ENCODE assay signal across 8 cellular contexts in genomic region chr10:50310560-50311174, GRCh38. TPM values are rescaled to one million over a fixed set of nuclear protein-coding genes. Genes with fewer than 3 reads are reported as not detected.
DNase-seq lines count a peak whose midpoint lies in the region; ATAC-seq and TF ChIP-seq lines count a peak whose summit lies in the region.

No MANE protein-coding gene starts in this region.

- TF ChIP-seq POLR2A in esophagus muscularis mucosa (IDR thresholded peaks at IDR 0.05; ENCODE audit: low read depth): no peak

- intact Hi-C loops in left colon (cut with DNase I, micrococcal nuclease) (no loop called here), esophagus muscularis mucosa (cut with DNase I) (no loop called here)

- H3K9me3 ChIP-seq in WERI-Rb-1 (ENCODE audit: severe bottlenecking): no peaks in the 10 kb centered on the region
- H3K9me3 ChIP-seq in esophagus muscularis mucosa: peaks cover 0 to 7% (median 2%) of the 10 kb centered on the region in 4 donors

- H3K4me1 ChIP-seq in esophagus muscularis mucosa: peaks cover 0 to 6% (median 5%) of the 10 kb centered on the region in 4 donors

- DNase-seq in activated naive CD4-positive, alpha-beta T cell treated with Interleukin-2 at 50 U/mL for 16 hours: peak; percentile 16
- no peak for DNase-seq in activated naive CD4-positive, alpha-beta T cell (lab: John Stamatoyannopoulos, UW)
- peak; percentile 38 for DNase-seq in WERI-Rb-1
- peak in 1 of 2 donors; percentile 46 for DNase-seq in left colon
- no peak for DNase-seq in NCI-H226
- no peak for DNase-seq in omental fat pad (ENCODE audit: low spot score)
- DNase-seq in esophagus muscularis mucosa (ENCODE audit: extremely low spot score): no peak

- TF ChIP-seq CTCF in WERI-Rb-1 (IDR thresholded peaks at IDR 0.05; ENCODE audit: low read depth, low read length) (peak; percentile 38), omental fat pad (IDR thresholded peaks at IDR 0.05) (no peak), esophagus muscularis mucosa (IDR thresholded peaks at IDR 0.05) (peak in 1 of 3 experiments; percentile 32)

- H3K27me3 ChIP-seq in WERI-Rb-1 (ENCODE audit: insufficient read depth, low read depth, severe bottlenecking) (no peaks in the 10 kb centered on the region), esophagus muscularis mucosa (no peaks in the 10 kb centered on the region)

- H3K4me3 ChIP-seq in WERI-Rb-1 (ENCODE audit: low read depth, low read length) (no peak overlapping the region), esophagus muscularis mucosa (no peak overlapping the region)

- H3K36me3 ChIP-seq in WERI-Rb-1 (no peaks in the 10 kb centered on the region), esophagus muscularis mucosa (peaks cover 24 to 50% (median 38%) of the 10 kb centered on the region in 4 donors)

- WGBS in esophagus muscularis mucosa: 89% methylated on average over 4 of the region's 4 CpGs

- H3K27ac ChIP-seq in WERI-Rb-1 (no peak overlapping the region), esophagus muscularis mucosa (replicated peaks in 1 of 4) (no peak overlapping the region)

- ATAC-seq in HG03342 (IDR thresholded peaks at IDR 0.05; ENCODE audit: unreplicated experiment) (peak; percentile 82), left colon (peak; percentile 76), omental fat pad (ENCODE audit: low FRiP score) (no peak)

- TF ChIP-seq EP300 in esophagus muscularis mucosa (IDR thresholded peaks at IDR 0.05): no peak

RNA-seq across cellular contexts. Expression of gene ASAH2, which starts 59.4 kb away (rescaled TPM):
- total RNA-seq in left colon (1 to 10 TPM; 1.3 to 2.2 TPM), omental fat pad (1 to 10 TPM in 1 of 4 donors, under 1 TPM in 3; 0.37 to 1.6 (median 0.49) TPM), esophagus muscularis mucosa (1 to 10 TPM in 1 of 4 donors, under 1 TPM in 3; 0.17 to 1.1 (median 0.52) TPM)

Comparison
In these comparisons a context has a peak if more than half of its experiments do, and no peak if none do; other contexts are left out.
1. DNase-seq: peak in activated naive CD4-positive, alpha-beta T cell treated with Interleukin-2 at 50 U/mL for 16 hours (single experiment) and WERI-Rb-1 (single experiment); none in activated naive CD4-positive, alpha-beta T cell (0 of 4), NCI-H226 (single experiment), omental fat pad (single experiment) and esophagus muscularis mucosa (single experiment).